ENCODE assay signal across 14 cellular contexts in the genomic region with DNA sequence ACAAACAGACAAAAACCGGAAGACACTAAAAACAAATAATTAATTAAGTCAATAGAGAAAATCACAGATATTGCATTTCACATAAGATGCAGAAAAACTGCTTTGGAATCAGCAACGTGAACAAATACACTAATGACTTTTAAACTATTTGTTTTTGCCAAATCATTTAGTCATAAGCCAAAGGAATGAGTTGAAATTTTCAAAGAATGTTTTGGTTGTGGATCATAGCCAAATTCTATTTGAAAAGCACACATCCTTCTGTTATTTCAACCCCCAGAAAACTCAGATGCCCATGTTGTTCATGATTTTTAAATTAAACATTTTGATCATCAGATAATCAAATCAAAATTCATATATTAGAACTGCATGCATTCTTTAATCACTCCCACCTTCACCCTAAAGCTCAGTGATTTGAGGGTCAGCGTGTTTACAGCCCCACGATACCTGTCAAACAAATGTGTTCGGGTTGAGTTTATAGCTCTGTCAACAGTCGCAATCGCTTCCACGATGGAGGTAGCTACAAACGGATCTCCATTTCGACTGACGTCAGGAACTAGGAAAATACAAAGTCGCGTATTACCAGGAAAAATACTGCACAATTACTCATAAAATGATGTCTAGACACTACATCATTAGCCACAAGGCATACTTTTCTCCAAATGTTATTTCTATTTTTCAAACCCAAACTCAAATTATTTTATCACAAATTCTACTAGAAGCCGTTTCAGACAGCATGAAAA.
DNase-seq lines count a peak whose midpoint lies in the region; FAIRE-seq and TF ChIP-seq lines count a peak whose summit lies in the region.
"Had no signal": no experiment of that assay in that cellular context is flagged by ENCODE, and none has a peak within 500 bp of the region (broad histone marks: within the 10 kb centered on the region; RNA-seq: fewer than 3 reads in every experiment).

No MANE protein-coding gene starts in this region.

- H3K4me3 ChIP-seq in CD4-positive, alpha-beta memory T cell (ENCODE audit: low read length in 2 of 2) = no peak overlapping the region
- H3K4me3 ChIP-seq: lung had no signal

- intact Hi-C loops in CD4-positive, alpha-beta memory T cell (cut with micrococcal nuclease) = no loop called here

- H3K36me3 Mint-ChIP-seq in CD4-positive, alpha-beta memory T cell = no peaks in the 10 kb centered on the region

- no peak overlapping the region for H3K4me3 Mint-ChIP-seq in CD4-positive, alpha-beta memory T cell
- H3K4me3 Mint-ChIP-seq: activated B cell treated with CpG ODN at 0.5 μM for 24 hours had no signal

- H3K27me3 Mint-ChIP-seq in CD4-positive, alpha-beta memory T cell = peaks cover 0 to 3% of the 10 kb centered on the region in 2 donors

- POLR2A ChIA-PET in CD4-positive, alpha-beta memory T cell (lab: Charles Lee; ENCODE audit: partially characterized antibody) = no interaction called here

- peaks cover 0 to 5% (median 0%) of the 10 kb centered on the region in 8 donors for H3K9me3 Mint-ChIP-seq in CD4-positive, alpha-beta memory T cell
- H3K9me3 Mint-ChIP-seq: activated B cell treated with CpG ODN at 0.5 μM for 24 hours; activated T-helper 2 cell treated with anti-CD3 and anti-CD28 coated beads, Interferon-gamma antibody, Interleukin-2, Interleukin-4, amounts not matched to agents 10 μg/mL and 5 μg/mL and 100 μg/mL, durations not matched to agents 14 hours and 24 hours and 36 hours had no signal

- H3K27ac ChIP-seq in CD4-positive, alpha-beta memory T cell (ENCODE audit: low read depth, low read length) = no peak overlapping the region
- H3K27ac ChIP-seq: 22Rv1 had no signal

- no peak for TF ChIP-seq POLR2A in erythroblast (IDR thresholded peaks at IDR 0.05; ENCODE audit: low read length)

- no peaks in the 10 kb centered on the region for H3K9me3 ChIP-seq in CD4-positive, alpha-beta memory T cell (ENCODE audit: control insufficient read depth in 1 of 2, low read length in 2 of 2)

- no peaks in the 10 kb centered on the region for H3K4me1 ChIP-seq in CD4-positive, alpha-beta memory T cell (ENCODE audit: insufficient read depth, low read length)

- H3K27me3 ChIP-seq in CD4-positive, alpha-beta memory T cell (ENCODE audit: insufficient read depth, low read length) = no peaks in the 10 kb centered on the region

- peak; percentile 6 for DNase-seq in activated effector memory CD4-positive, alpha-beta T cell treated with anti-CD3 and anti-CD28 coated beads, Interleukin-2, amount 50 U/mL, for 16 hours
- DNase-seq in activated effector memory CD4-positive, alpha-beta T cell treated with Interleukin-2 at 50 U/mL for 16 hours = no peak
- DNase-seq in dermis blood vessel endothelial cell (peak; percentile 75), lung microvascular endothelial cell (ENCODE audit: low read depth in 2 of 2) (peak; percentile 66 to 91), urothelium cell line (ENCODE audit: low spot score) (peak; percentile 19), erythroblast (lab: John Stamatoyannopoulos, UW) (no peak), NCI-H2196 treated with DMSO at 0.1 percent for 48 hours (lab: John Stamatoyannopoulos, UW; ENCODE audit: unreplicated experiment) (no peak)
- DNase-seq in CD4-positive, alpha-beta memory T cell = no peak
- DNase-seq: activated B cell treated with CpG ODN at 0.5 μM for 24 hours, NCI-H1694 had no signal

- H3K27ac Mint-ChIP-seq in CD4-positive, alpha-beta memory T cell = no peak overlapping the region
- H3K27ac Mint-ChIP-seq: activated B cell treated with CpG ODN at 0.5 μM for 24 hours; activated T-helper 2 cell treated with anti-CD3 and anti-CD28 coated beads, Interferon-gamma antibody, Interleukin-2, Interleukin-4, amounts not matched to agents 10 μg/mL and 5 μg/mL and 100 μg/mL, durations not matched to agents 14 hours and 24 hours and 36 hours had no signal

- CTCF ChIA-PET in CD4-positive, alpha-beta memory T cell (lab: Charles Lee; ENCODE audit: partially characterized antibody) = no interaction called here

- FAIRE-seq in urothelium cell line (lab: Jason Lieb, UNC) = no peak
- FAIRE-seq: endometrium had no signal

- peaks cover 0 to 1% (median 0%) of the 10 kb centered on the region in 4 donors for H3K4me1 Mint-ChIP-seq in CD4-positive, alpha-beta memory T cell
- H3K4me1 Mint-ChIP-seq: activated B cell treated with CpG ODN at 0.5 μM for 24 hours had no signal

- H3K36me3 ChIP-seq in CD4-positive, alpha-beta memory T cell (ENCODE audit: insufficient read depth, low read length) = no peaks in the 10 kb centered on the region

Comparison
In these comparisons a context has a peak if more than half of its experiments do, and no peak if none do; other contexts are left out.
1. DNase-seq: peak in activated effector memory CD4-positive, alpha-beta T cell treated with anti-CD3 and anti-CD28 coated beads, Interleukin-2, amount 50 U/mL, for 16 hours (single experiment), dermis blood vessel endothelial cell (single experiment), lung microvascular endothelial cell (2 of 2) and urothelium cell line (single experiment); none in activated effector memory CD4-positive, alpha-beta T cell treated with Interleukin-2 at 50 U/mL for 16 hours (single experiment), erythroblast (0 of 2), CD4-positive, alpha-beta memory T cell (0 of 5) and NCI-H2196 treated with DMSO at 0.1 percent for 48 hours (single experiment).